ENCODE assay signal across 3 cellular contexts in genomic region chr12:87802721-87803011, GRCh38.
TF ChIP-seq lines count a peak whose summit lies in the region.

No MANE protein-coding gene starts in this region.

TF ChIP-seq in SK-N-SH, 30 proteins besides CTCF, POLR2A, EP300 and RAD21 (continued from another document):
- TF ChIP-seq NRF1 (IDR thresholded peaks at IDR 0.05; ENCODE audit: low read depth, low read length) (no peak), REST (IDR thresholded peaks at IDR 0.05; ENCODE audit: low read depth, low read length) (no peak), SIN3A (IDR thresholded peaks at IDR 0.05; ENCODE audit: borderline replicate concordance, low read depth, low read length) (no peak), GATA2 (CRISPR knock-in tag; IDR thresholded peaks at IDR 0.05) (no peak), JUND (IDR thresholded peaks at IDR 0.05) (no peak), USF2 (IDR thresholded peaks at IDR 0.05; ENCODE audit: borderline replicate concordance, low read depth, low read length) (no peak), MEF2A (IDR thresholded peaks at IDR 0.05; ENCODE audit: borderline replicate concordance, low read depth) (no peak), RFX5 (IDR thresholded peaks at IDR 0.05; ENCODE audit: low read length) (no peak), EZH2phosphoT487 (IDR thresholded peaks at IDR 0.05; ENCODE audit: borderline replicate concordance, low read depth) (no peak), RXRA (IDR thresholded peaks at IDR 0.05; ENCODE audit: borderline replicate concordance, low read depth) (no peak), FOSL2 (IDR thresholded peaks at IDR 0.05; ENCODE audit: borderline replicate concordance, low read depth) (no peak)
- TF ChIP-seq, protein P1, sequence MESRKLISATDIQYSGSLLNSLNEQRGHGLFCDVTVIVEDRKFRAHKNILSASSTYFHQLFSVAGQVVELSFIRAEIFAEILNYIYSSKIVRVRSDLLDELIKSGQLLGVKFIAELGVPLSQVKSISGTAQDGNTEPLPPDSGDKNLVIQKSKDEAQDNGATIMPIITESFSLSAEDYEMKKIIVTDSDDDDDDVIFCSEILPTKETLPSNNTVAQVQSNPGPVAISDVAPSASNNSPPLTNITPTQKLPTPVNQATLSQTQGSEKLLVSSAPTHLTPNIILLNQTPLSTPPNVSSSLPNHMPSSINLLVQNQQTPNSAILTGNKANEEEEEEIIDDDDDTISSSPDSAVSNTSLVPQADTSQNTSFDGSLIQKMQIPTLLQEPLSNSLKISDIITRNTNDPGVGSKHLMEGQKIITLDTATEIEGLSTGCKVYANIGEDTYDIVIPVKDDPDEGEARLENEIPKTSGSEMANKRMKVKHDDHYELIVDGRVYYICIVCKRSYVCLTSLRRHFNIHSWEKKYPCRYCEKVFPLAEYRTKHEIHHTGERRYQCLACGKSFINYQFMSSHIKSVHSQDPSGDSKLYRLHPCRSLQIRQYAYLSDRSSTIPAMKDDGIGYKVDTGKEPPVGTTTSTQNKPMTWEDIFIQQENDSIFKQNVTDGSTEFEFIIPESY (IDR thresholded peaks at IDR 0.05; ENCODE audit: borderline replicate concordance, low read depth): no peak

TF ChIP-seq in SK-N-SH treated with all-trans-retinoic acid at 6 μM for 48 hours, 23 proteins besides CTCF, POLR2A, EP300 and RAD21 (continued from another document):
- TF ChIP-seq PPARA (CRISPR knock-in tag; IDR thresholded peaks at IDR 0.05; ENCODE audit: borderline replicate concordance) (no peak), CREB5 (CRISPR knock-in tag; IDR thresholded peaks at IDR 0.05; ENCODE audit: low read depth) (no peak), ZNF70 (CRISPR knock-in tag; IDR thresholded peaks at IDR 0.05) (no peak), CSDC2 (CRISPR knock-in tag; IDR thresholded peaks at IDR 0.05) (no peak), BACH2 (CRISPR knock-in tag; IDR thresholded peaks at IDR 0.05; ENCODE audit: borderline replicate concordance) (no peak), OSR1 (CRISPR knock-in tag; IDR thresholded peaks at IDR 0.05) (no peak)
- TF ChIP-seq, protein P2, sequence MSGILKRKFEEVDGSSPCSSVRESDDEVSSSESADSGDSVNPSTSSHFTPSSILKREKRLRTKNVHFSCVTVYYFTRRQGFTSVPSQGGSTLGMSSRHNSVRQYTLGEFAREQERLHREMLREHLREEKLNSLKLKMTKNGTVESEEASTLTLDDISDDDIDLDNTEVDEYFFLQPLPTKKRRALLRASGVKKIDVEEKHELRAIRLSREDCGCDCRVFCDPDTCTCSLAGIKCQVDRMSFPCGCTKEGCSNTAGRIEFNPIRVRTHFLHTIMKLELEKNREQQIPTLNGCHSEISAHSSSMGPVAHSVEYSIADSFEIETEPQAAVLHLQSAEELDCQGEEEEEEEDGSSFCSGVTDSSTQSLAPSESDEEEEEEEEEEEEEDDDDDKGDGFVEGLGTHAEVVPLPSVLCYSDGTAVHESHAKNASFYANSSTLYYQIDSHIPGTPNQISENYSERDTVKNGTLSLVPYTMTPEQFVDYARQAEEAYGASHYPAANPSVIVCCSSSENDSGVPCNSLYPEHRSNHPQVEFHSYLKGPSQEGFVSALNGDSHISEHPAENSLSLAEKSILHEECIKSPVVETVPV (CRISPR knock-in tag; IDR thresholded peaks at IDR 0.05): no peak
- TF ChIP-seq, protein P3, sequence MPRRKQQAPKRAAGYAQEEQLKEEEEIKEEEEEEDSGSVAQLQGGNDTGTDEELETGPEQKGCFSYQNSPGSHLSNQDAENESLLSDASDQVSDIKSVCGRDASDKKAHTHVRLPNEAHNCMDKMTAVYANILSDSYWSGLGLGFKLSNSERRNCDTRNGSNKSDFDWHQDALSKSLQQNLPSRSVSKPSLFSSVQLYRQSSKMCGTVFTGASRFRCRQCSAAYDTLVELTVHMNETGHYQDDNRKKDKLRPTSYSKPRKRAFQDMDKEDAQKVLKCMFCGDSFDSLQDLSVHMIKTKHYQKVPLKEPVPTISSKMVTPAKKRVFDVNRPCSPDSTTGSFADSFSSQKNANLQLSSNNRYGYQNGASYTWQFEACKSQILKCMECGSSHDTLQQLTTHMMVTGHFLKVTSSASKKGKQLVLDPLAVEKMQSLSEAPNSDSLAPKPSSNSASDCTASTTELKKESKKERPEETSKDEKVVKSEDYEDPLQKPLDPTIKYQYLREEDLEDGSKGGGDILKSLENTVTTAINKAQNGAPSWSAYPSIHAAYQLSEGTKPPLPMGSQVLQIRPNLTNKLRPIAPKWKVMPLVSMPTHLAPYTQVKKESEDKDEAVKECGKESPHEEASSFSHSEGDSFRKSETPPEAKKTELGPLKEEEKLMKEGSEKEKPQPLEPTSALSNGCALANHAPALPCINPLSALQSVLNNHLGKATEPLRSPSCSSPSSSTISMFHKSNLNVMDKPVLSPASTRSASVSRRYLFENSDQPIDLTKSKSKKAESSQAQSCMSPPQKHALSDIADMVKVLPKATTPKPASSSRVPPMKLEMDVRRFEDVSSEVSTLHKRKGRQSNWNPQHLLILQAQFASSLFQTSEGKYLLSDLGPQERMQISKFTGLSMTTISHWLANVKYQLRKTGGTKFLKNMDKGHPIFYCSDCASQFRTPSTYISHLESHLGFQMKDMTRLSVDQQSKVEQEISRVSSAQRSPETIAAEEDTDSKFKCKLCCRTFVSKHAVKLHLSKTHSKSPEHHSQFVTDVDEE (CRISPR knock-in tag; IDR thresholded peaks at IDR 0.05): no peak
TF ChIP-seq in SK-N-SH treated with all-trans-retinoic acid at 6 μM for 48 hours: peak in this region for 0.

TF ChIP-seq in IMR-90, 13 proteins besides CTCF, POLR2A, EP300 and RAD21 (continued from another document):
- TF ChIP-seq CHD1 (IDR thresholded peaks at IDR 0.05; ENCODE audit: low read depth, low read length) (no peak), CEBPB (IDR thresholded peaks at IDR 0.05; ENCODE audit: low read depth, low read length) (no peak), FOS (IDR thresholded peaks at IDR 0.05; ENCODE audit: low read depth, low read length) (no peak), RFX5 (IDR thresholded peaks at IDR 0.05; ENCODE audit: low read depth, low read length) (no peak), MXI1 (IDR thresholded peaks at IDR 0.05; ENCODE audit: borderline replicate concordance, low read depth, low read length) (no peak)
TF ChIP-seq in IMR-90: peak in this region for 0.
